ENCODE assay signal across 8 cellular contexts in the genomic region with DNA sequence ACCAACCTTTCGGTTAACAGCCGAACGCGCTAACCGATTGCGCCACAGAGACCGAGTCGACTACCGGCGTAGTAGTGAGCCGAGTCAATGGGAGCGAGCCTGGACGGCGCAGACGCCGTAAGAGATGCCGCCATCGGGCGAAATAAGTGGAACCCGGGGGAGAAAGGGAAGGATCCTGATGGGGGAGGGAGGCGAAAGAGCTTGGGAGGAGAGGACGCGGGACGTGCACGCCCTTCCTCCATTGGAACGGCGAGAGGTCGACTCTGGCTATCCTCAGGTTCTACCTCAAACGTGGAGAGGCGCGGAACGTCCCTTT. TPM values are rescaled to one million over a fixed set of nuclear protein-coding genes. Genes with fewer than 3 reads are reported as not detected.
DNase-seq lines count a peak whose midpoint lies in the region; ATAC-seq, FAIRE-seq and TF ChIP-seq lines count a peak whose summit lies in the region.

No MANE protein-coding gene starts in this region.

- peak overlapping the region; percentile 84 for H3K27ac ChIP-seq in KMS-11

- H4K20me1 ChIP-seq in KMS-11 (ENCODE audit: insufficient read depth): no peaks in the 10 kb centered on the region

- peak overlapping the region; percentile 94 to 99 (median 98) for H3K27ac Mint-ChIP-seq in naive B cell
- H3K27ac Mint-ChIP-seq in stimulated activated effector memory CD8-positive, alpha-beta T cell treated with anti-CD3 and anti-CD28 coated beads, Interleukin-12 subunit alpha, Interleukin-12 subunit beta, amount 100 ng/mL, for 72 hours: peak overlapping the region; percentile 96

- H2AFZ ChIP-seq in KMS-11 (ENCODE audit: low read depth): peak overlapping the region; percentile 95

- no peaks in the 10 kb centered on the region; the same call in 1 of the 2 replicates for H3K36me3 ChIP-seq in KMS-11 (ENCODE audit: insufficient read depth)

- CTCF ChIA-PET in AG04449 (lab: Yijun Ruan, JAX): interaction anchor here (0.9 to 1.2 kb wide), 5 partner anchors 10 to 74 kb away, joined by 3 to 9 read pairs (median 4); no protein-coding TSS in a partner anchor

- H3K9ac ChIP-seq in KMS-11: peak overlapping the region; percentile 87

- peaks cover 25% of the 10 kb centered on the region; the same call in 1 of the 2 replicates for H3K27me3 ChIP-seq in KMS-11 (ENCODE audit: insufficient read depth, low read depth)

- peak; percentile 28 for ATAC-seq in GM19324 (IDR thresholded peaks at IDR 0.05; ENCODE audit: low FRiP score, unreplicated experiment)
- ATAC-seq in naive B cell (ENCODE audit: low read depth in 2 of 2): peak; percentile 29 to 39
- peak; percentile 58 for ATAC-seq in stimulated activated effector memory CD8-positive, alpha-beta T cell treated with anti-CD3 and anti-CD28 coated beads, Interleukin-12 subunit alpha, Interleukin-12 subunit beta, amount 100 ng/mL, for 72 hours

- peak overlapping the region; percentile 89 to 100 (median 98) for H3K4me3 Mint-ChIP-seq in naive B cell
- H3K4me3 Mint-ChIP-seq in stimulated activated effector memory CD8-positive, alpha-beta T cell treated with anti-CD3 and anti-CD28 coated beads, Interleukin-12 subunit alpha, Interleukin-12 subunit beta, amount 100 ng/mL, for 72 hours: peak overlapping the region; percentile 85

- peaks cover 4 to 11% of the 10 kb centered on the region in 2 donors for H3K36me3 Mint-ChIP-seq in naive B cell
- H3K36me3 Mint-ChIP-seq in stimulated activated effector memory CD8-positive, alpha-beta T cell treated with anti-CD3 and anti-CD28 coated beads, Interleukin-12 subunit alpha, Interleukin-12 subunit beta, amount 100 ng/mL, for 72 hours: peaks cover 61% of the 10 kb centered on the region

- peaks cover 38% of the 10 kb centered on the region for H3K4me1 ChIP-seq in KMS-11 (ENCODE audit: low read depth, poor library complexity, severe bottlenecking)

- FAIRE-seq in RCC 7860 (lab: Jason Lieb, UNC): no peak

- POLR2A ChIA-PET in AG04449 (lab: Yijun Ruan, JAX): interaction anchor here (1.0 to 3.7 kb wide), 4 partner anchors 14 to 118 kb away, joined by 3 to 19 read pairs (median 3); partner anchors contain the start of gene LASP1

- H3K9me3 Mint-ChIP-seq in naive B cell: peaks cover 0 to 4% (median 0%) of the 10 kb centered on the region in 7 donors
- no peaks in the 10 kb centered on the region for H3K9me3 Mint-ChIP-seq in stimulated activated effector memory CD8-positive, alpha-beta T cell treated with anti-CD3 and anti-CD28 coated beads, Interleukin-12 subunit alpha, Interleukin-12 subunit beta, amount 100 ng/mL, for 72 hours

- H3K4me3 ChIP-seq in AG04449 (ENCODE audit: low read depth, low read length) (peak overlapping the region; percentile 100), KMS-11 (IDR thresholded peaks at IDR 0.05; ENCODE audit: insufficient read depth, low read depth, low read length) (peak overlapping the region; percentile 35)

- TF ChIP-seq CTCF in AG04449 (IDR thresholded peaks at IDR 0.05; ENCODE audit: insufficient read depth, low read length, missing control alignments) (no peak), KMS-11 (conservative IDR thresholded peaks at IDR 0.05; ENCODE audit: low read depth, low read length) (no peak)

- DNase-seq in AG04449 (ENCODE audit: low read depth, low spot score) (peak; percentile 38), RCC 7860 (ENCODE audit: low spot score) (peak; percentile 73), fibroblast of gingiva (ENCODE audit: low read depth) (peak; percentile 81), naive B cell (peak; percentile 78)
- DNase-seq in activated T-helper 1 cell treated with anti-CD3 and anti-CD28 coated beads, Interleukin-2, amount 50 U/mL, for 16 hours (ENCODE audit: low read depth in 1 of 2, low spot score in 1 of 2): peak; percentile 72 to 86
- DNase-seq in stimulated activated effector memory CD8-positive, alpha-beta T cell treated with anti-CD3 and anti-CD28 coated beads, Interleukin-12 subunit alpha, Interleukin-12 subunit beta, amount 100 ng/mL, for 72 hours (ENCODE audit: low spot score in 2 of 2): peak; percentile 88 to 97

- peaks cover 16 to 31% (median 30%) of the 10 kb centered on the region in 3 donors for H3K27me3 Mint-ChIP-seq in naive B cell

- H3K4me1 Mint-ChIP-seq in naive B cell: peaks cover 40 to 66% (median 53%) of the 10 kb centered on the region in 3 donors
- peaks cover 62% of the 10 kb centered on the region for H3K4me1 Mint-ChIP-seq in stimulated activated effector memory CD8-positive, alpha-beta T cell treated with anti-CD3 and anti-CD28 coated beads, Interleukin-12 subunit alpha, Interleukin-12 subunit beta, amount 100 ng/mL, for 72 hours

- H3K4me2 ChIP-seq in KMS-11: peak overlapping the region; percentile 89

- H3K79me2 ChIP-seq in KMS-11 (ENCODE audit: insufficient read depth, low read depth): peaks cover 28% of the 10 kb centered on the region

RNA-seq across cellular contexts. Expression of gene PSMB3, which starts 0.8 kb away (rescaled TPM):
- 100 to 1,000 TPM; 326 to 642 (median 411) TPM for polyA plus RNA-seq in naive B cell (ENCODE audit: low read depth in 6 of 6)

RNA-seq across cellular contexts. Expression of gene PCGF2, which starts 3.6 kb away (rescaled TPM):
- not detected for polyA plus RNA-seq in naive B cell (ENCODE audit: low read depth in 6 of 6)

RNA-seq across cellular contexts. Expression of gene CISD3, which starts 21.6 kb away (rescaled TPM):
- polyA plus RNA-seq in naive B cell (ENCODE audit: low read depth in 6 of 6): 10 to 100 TPM; 19.1 to 31.5 (median 21.2) TPM

RNA-seq across cellular contexts. Expression of gene MLLT6, which starts 46.7 kb away (rescaled TPM):
- 1 to 10 TPM; 1.7 to 9.0 (median 4.7) TPM for polyA plus RNA-seq in naive B cell (ENCODE audit: low read depth in 6 of 6)

RNA-seq across cellular contexts. Expression of gene PIP4K2B, which starts 47.6 kb away (rescaled TPM):
- polyA plus RNA-seq in naive B cell (ENCODE audit: low read depth in 6 of 6): 10 to 100 TPM; 10.1 to 14.5 (median 11.8) TPM

Comparison
In these comparisons a context has a peak if more than half of its experiments do, and no peak if none do; other contexts are left out.
1. Peak in every context shown above with its lines: DNase-seq, ATAC-seq, H3K4me3 ChIP-seq and H3K27ac ChIP-seq.
2. DNase-seq: peak in every context shown above with its lines; median percentile 92 in stimulated activated effector memory CD8-positive, alpha-beta T cell treated with anti-CD3 and anti-CD28 coated beads, Interleukin-12 subunit alpha, Interleukin-12 subunit beta, amount 100 ng/mL, for 72 hours; 81 in fibroblast of gingiva; 79 in activated T-helper 1 cell treated with anti-CD3 and anti-CD28 coated beads, Interleukin-2, amount 50 U/mL, for 16 hours; 78 in naive B cell; 73 in RCC 7860; 38 in AG04449.